Comparison of ENCODE assay signal across 26 cellular contexts in genomic region chr1:39979654-39980053, GRCh38. TPM values are rescaled to one million over a fixed set of nuclear protein-coding genes. Genes with fewer than 3 reads are reported as not detected.
A peak's percentile ranks its signal among the peaks of the same experiment; 100 is the strongest.
DNase-seq lines count a peak whose midpoint lies in the region; ATAC-seq and TF ChIP-seq lines count a peak whose summit lies in the region.
"Had no signal": no experiment of that assay in that cellular context is flagged by ENCODE, and none has a peak within 500 bp of the region (broad histone marks: within the 10 kb centered on the region; RNA-seq: fewer than 3 reads in every experiment).

No MANE protein-coding gene starts in this region.

- H3K18ac ChIP-seq in trophoblast cell (ENCODE audit: low read length): no peak overlapping the region

- TF ChIP-seq POLR2A in tibial nerve (IDR thresholded peaks at IDR 0.05): no peak

- H3K9ac ChIP-seq in HUES48 (ENCODE audit: low read depth, low read length): no peak overlapping the region
- H3K9ac ChIP-seq in trophoblast cell (ENCODE audit: low read length): no peak overlapping the region

- H3K36me3 ChIP-seq in HUES48 (ENCODE audit: control insufficient read depth, insufficient read depth, low read length) (no peaks in the 10 kb centered on the region), RWPE2 (ENCODE audit: low read depth) (no peaks in the 10 kb centered on the region), trophoblast cell (ENCODE audit: control insufficient read depth in 1 of 2, insufficient read depth in 2 of 2, low read length in 2 of 2) (no peaks in the 10 kb centered on the region), tibial nerve (no peaks in the 10 kb centered on the region)

- peak overlapping the region; percentile 68 for H3K27ac ChIP-seq in HUES48 (ENCODE audit: low read depth, low read length)
- peak overlapping the region; percentile 68 for H3K27ac ChIP-seq in RWPE2 (ENCODE audit: poor library complexity, severe bottlenecking)
- peak overlapping the region; percentile 82 for H3K27ac ChIP-seq in foreskin keratinocyte
- H3K27ac ChIP-seq in trophoblast cell (ENCODE audit: low read depth, low read length): no peak overlapping the region
- H3K27ac ChIP-seq in tibial nerve: no peak overlapping the region
- H3K27ac ChIP-seq: A549 had no signal

- H3K27me3 ChIP-seq in HUES48 (ENCODE audit: control insufficient read depth, insufficient read depth, low read length): no peaks in the 10 kb centered on the region
- H3K27me3 ChIP-seq in RWPE2 (ENCODE audit: insufficient read depth, poor library complexity, severe bottlenecking): no peaks in the 10 kb centered on the region
- no peaks in the 10 kb centered on the region for H3K27me3 ChIP-seq in foreskin keratinocyte
- no peaks in the 10 kb centered on the region for H3K27me3 ChIP-seq in trophoblast cell (ENCODE audit: insufficient read depth, low read length)
- H3K27me3 ChIP-seq in tibial nerve: no peaks in the 10 kb centered on the region

- H3K4me1 ChIP-seq in HUES48 (ENCODE audit: control insufficient read depth, insufficient read depth, low read length) (peaks cover 17% of the 10 kb centered on the region), RWPE2 (ENCODE audit: insufficient read depth, poor library complexity, severe bottlenecking) (peaks cover 27% of the 10 kb centered on the region), foreskin keratinocyte (peaks cover 40% of the 10 kb centered on the region), trophoblast cell (ENCODE audit: control insufficient read depth in 1 of 2, insufficient read depth in 2 of 2, low read length in 2 of 2) (peaks cover 8% of the 10 kb centered on the region in 2 experiments), tibial nerve (no peaks in the 10 kb centered on the region)

- WGBS in trophoblast cell (ENCODE audit: extremely low coverage, insufficient coverage, insufficient read length): no CpG with 5 or more reads among the region's 4 CpGs
- WGBS in tibial nerve, 2 donors: 93 to 94% methylated on average over 4 of the region's 4 CpGs

- DNase-seq in RWPE2 (ENCODE audit: low spot score) (no peak), foreskin keratinocyte (no peak), trophoblast cell (no peak), tibial nerve (ENCODE audit: low spot score in 2 of 2) (no peak), DMS 273 treated with DMSO at 0.1 percent for 48 hours (lab: John Stamatoyannopoulos, UW) (no peak), NCI-H1092 (lab: John Stamatoyannopoulos, UW) (no peak)
- DNase-seq in stimulated activated CD4-positive, alpha-beta T cell treated with anti-CD3 and anti-CD28 coated beads, Interleukin-4, amount 100 ng/mL, for 24 hours: no peak
- DNase-seq: Caco-2; CD4-positive, alpha-beta T cell; DMS153; GF-D8; GOT3; HFFc6; IMR-90; NCI-H1092 treated with DMSO at 0.1 percent for 48 hours; NCI-H146; NCI-H2029 treated with DMSO at 0.1 percent for 48 hours; NCI-H2171 treated with DMSO at 0.1 percent for 48 hours; NCI-H446 treated with DMSO at 0.1 percent for 48 hours; NCI-H748 treated with DMSO at 0.1 percent for 48 hours; NK-92 treated with Interleukin-12 subunit alpha and Interleukin-12 subunit beta, amount 100 ng/mL, for 24 hours; OCI-M1; RPMI8226; SIG-M5 had no signal

- no peak overlapping the region for H4K91ac ChIP-seq in trophoblast cell (ENCODE audit: low read depth, low read length)

- no peak overlapping the region for H3K23ac ChIP-seq in trophoblast cell (ENCODE audit: low read length)

- H3K4me2 ChIP-seq in trophoblast cell (ENCODE audit: low read length): no peak overlapping the region
- H3K4me2 ChIP-seq: A549 had no signal

- H2BK120ac ChIP-seq in trophoblast cell (ENCODE audit: insufficient read depth, low read length, poor library complexity): no peak overlapping the region

- H4K8ac ChIP-seq in trophoblast cell (ENCODE audit: low read depth, low read length): no peak overlapping the region

- H3K9me3 ChIP-seq in HUES48 (ENCODE audit: control insufficient read depth, insufficient read depth, low read length) (no peaks in the 10 kb centered on the region; the same call in 1 of the 2 replicates), RWPE2 (ENCODE audit: severe bottlenecking) (no peaks in the 10 kb centered on the region), trophoblast cell (ENCODE audit: insufficient read depth, low read depth, low read length) (no peaks in the 10 kb centered on the region), tibial nerve (no peaks in the 10 kb centered on the region)
- H3K9me3 ChIP-seq: A549, Caco-2 had no signal

- peaks cover 3% of the 10 kb centered on the region for H3K79me1 ChIP-seq in trophoblast cell (ENCODE audit: low read length)

- H4K12ac ChIP-seq in trophoblast cell (ENCODE audit: low read depth, low read length): no peak overlapping the region

- H3K79me2 ChIP-seq in trophoblast cell (ENCODE audit: control insufficient read depth, insufficient read depth, low read length, poor library complexity): no peaks in the 10 kb centered on the region

- H3K4me3 ChIP-seq in HUES48 (ENCODE audit: low read depth, low read length): no peak overlapping the region
- H3K4me3 ChIP-seq in RWPE2 (ENCODE audit: severe bottlenecking): no peak overlapping the region
- H3K4me3 ChIP-seq in trophoblast cell (ENCODE audit: low read depth, low read length): no peak overlapping the region
- H3K4me3 ChIP-seq in tibial nerve: no peak overlapping the region
- H3K4me3 ChIP-seq: A549 had no signal

- no peak overlapping the region for H2BK5ac ChIP-seq in trophoblast cell (ENCODE audit: low read depth, low read length, poor library complexity)

- no peak overlapping the region for H3K14ac ChIP-seq in trophoblast cell (ENCODE audit: low read length)

- ATAC-seq in RWPE2 (ENCODE audit: low read depth) (no peak), foreskin keratinocyte (no peak)
- ATAC-seq: A549 had no signal

- no peak overlapping the region for H2AFZ ChIP-seq in trophoblast cell (ENCODE audit: insufficient read depth, low read length, poor library complexity)

- H3K4ac ChIP-seq in trophoblast cell (ENCODE audit: low read depth, low read length): no peak overlapping the region

- TF ChIP-seq CTCF in RWPE2 (IDR thresholded peaks at IDR 0.05; ENCODE audit: poor library complexity, severe bottlenecking) (no peak), foreskin keratinocyte (conservative IDR thresholded peaks at IDR 0.05) (no peak), tibial nerve (IDR thresholded peaks at IDR 0.05) (no peak)

- no peak overlapping the region for H2AK5ac ChIP-seq in trophoblast cell (ENCODE audit: low read length)

- peak overlapping the region; percentile 36 for H2BK12ac ChIP-seq in trophoblast cell (ENCODE audit: low read length)

- no peak for TF ChIP-seq EP300 in tibial nerve (IDR thresholded peaks at IDR 0.05)

RNA-seq across cellular contexts. Expression of gene MFSD2A, which starts 24.7 kb away (rescaled TPM):
- 55.1 and 62.0 TPM in 2 replicates for total RNA-seq in foreskin keratinocyte
- polyA plus RNA-seq in foreskin keratinocyte: 47.6 and 49.8 TPM in 2 replicates
- 1.2 TPM in 2 replicates for polyA plus RNA-seq in trophoblast cell (2013)
- total RNA-seq in tibial nerve: 10 to 100 TPM in 3 of 4 donors, 1 to 10 TPM in 1; 6.0 to 24.3 (median 18.1) TPM

Comparison
In these comparisons a context has a peak if more than half of its experiments do, and no peak if none do; other contexts are left out.
1. H3K27ac ChIP-seq: peak in HUES48 (single experiment), RWPE2 (single experiment) and foreskin keratinocyte (single experiment); none in trophoblast cell (single experiment) and tibial nerve (0 of 4).